ENCODE assay signal across 20 cellular contexts in the genomic region with DNA sequence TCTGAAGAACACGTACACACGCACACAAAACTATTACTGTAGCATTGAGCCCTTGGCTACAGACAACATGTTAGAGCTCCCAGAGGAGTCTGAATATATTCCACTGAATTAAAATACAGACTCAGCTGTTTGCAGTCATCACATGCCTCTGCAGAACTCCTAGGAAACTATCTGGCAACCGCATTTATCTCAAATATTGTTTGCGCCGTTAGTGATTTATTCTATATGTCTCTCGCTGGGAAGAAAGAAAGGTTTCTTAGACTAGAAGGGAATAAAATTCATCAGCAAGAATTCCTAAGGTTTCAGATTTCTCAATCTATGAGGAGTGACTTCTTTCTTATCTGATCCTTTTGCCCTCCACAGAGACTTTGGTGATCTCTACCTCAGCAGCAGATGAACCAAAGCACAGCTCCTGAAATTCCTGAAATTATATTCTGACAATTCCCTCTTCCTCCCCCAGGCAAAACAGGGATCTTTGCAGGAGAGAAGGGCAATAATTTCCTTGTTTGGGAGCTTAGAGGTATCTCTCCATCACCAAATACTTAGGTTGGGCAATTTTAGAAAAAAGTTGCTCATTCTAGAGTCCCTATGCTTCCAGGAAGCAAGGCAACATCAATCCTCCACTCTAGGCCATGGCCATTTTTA.
"Had no signal": no experiment of that assay in that cellular context is flagged by ENCODE, and none has a peak within 500 bp of the region (broad histone marks: within the 10 kb centered on the region; RNA-seq: fewer than 3 reads in every experiment).

No MANE protein-coding gene starts in this region.

- H3K4me3 Mint-ChIP-seq: activated B cell treated with CpG ODN at 0.5 μM for 24 hours; activated CD8-positive, alpha-beta T cell treated with anti-CD3 and anti-CD28 coated beads for 36 hours; activated naive CD8-positive, alpha-beta T cell treated with anti-CD3 and anti-CD28 coated beads, Interleukin-2, amount 10 ng/mL, durations not matched to agents 7 days and 5 days; activated T-helper 17 cell treated with anti-CD3 and anti-CD28 coated beads, Interleukin-2, amount 50 U/mL, for 72 hours; immature natural killer cell; memory B cell; stimulated activated memory B cell treated with anti-CD40 and anti-IgM and Interleukin-4, amounts not matched to agents 10 μg/mL and 1 μg/mL and 100 μg/mL, for 72 hours; T-cell had no signal

- H3K27ac ChIP-seq: left ventricle myocardium inferior, right lobe of liver, thoracic aorta had no signal

- H3K36me3 Mint-ChIP-seq: activated naive CD8-positive, alpha-beta T cell treated with anti-CD3 and anti-CD28 coated beads, Interleukin-2, amount 10 ng/mL, durations not matched to agents 7 days and 5 days; immature natural killer cell; memory B cell; stimulated activated memory B cell treated with anti-CD40 and anti-IgM and Interleukin-4, amounts not matched to agents 10 μg/mL and 1 μg/mL and 100 μg/mL, for 72 hours; T-cell had no signal

- ATAC-seq: activated CD8-positive, alpha-beta T cell treated with anti-CD3 and anti-CD28 coated beads for 36 hours; activated T-helper 17 cell treated with anti-CD3 and anti-CD28 coated beads, Interleukin-2, amount 50 U/mL, for 72 hours; right lobe of liver; SK-N-SH treated with all-trans-retinoic acid at 6 μM for 48 hours; stimulated activated memory B cell treated with anti-CD40 and anti-IgM and Interleukin-4, amounts not matched to agents 10 μg/mL and 1 μg/mL and 100 μg/mL, for 72 hours; T-cell had no signal

- H3K4me3 ChIP-seq: left ventricle myocardium inferior, right lobe of liver, smooth muscle cell, thoracic aorta had no signal

- H3K9me3 Mint-ChIP-seq: activated B cell treated with CpG ODN at 0.5 μM for 24 hours; activated CD8-positive, alpha-beta T cell treated with anti-CD3 and anti-CD28 coated beads for 36 hours; activated naive CD8-positive, alpha-beta T cell treated with anti-CD3 and anti-CD28 coated beads, Interleukin-2, amount 10 ng/mL, durations not matched to agents 7 days and 5 days; activated T-helper 17 cell treated with anti-CD3 and anti-CD28 coated beads, Interleukin-2, amount 50 U/mL, for 72 hours; memory B cell; stimulated activated memory B cell treated with anti-CD40 and anti-IgM and Interleukin-4, amounts not matched to agents 10 μg/mL and 1 μg/mL and 100 μg/mL, for 72 hours; T-cell had no signal

- H3K27ac Mint-ChIP-seq: activated B cell treated with CpG ODN at 0.5 μM for 24 hours; activated CD8-positive, alpha-beta T cell treated with anti-CD3 and anti-CD28 coated beads for 36 hours; activated naive CD8-positive, alpha-beta T cell treated with anti-CD3 and anti-CD28 coated beads, Interleukin-2, amount 10 ng/mL, durations not matched to agents 7 days and 5 days; activated T-helper 17 cell treated with anti-CD3 and anti-CD28 coated beads, Interleukin-2, amount 50 U/mL, for 72 hours; immature natural killer cell; memory B cell; stimulated activated memory B cell treated with anti-CD40 and anti-IgM and Interleukin-4, amounts not matched to agents 10 μg/mL and 1 μg/mL and 100 μg/mL, for 72 hours; T-cell had no signal

- H3K27me3 ChIP-seq: right lobe of liver had no signal

- H3K4me1 ChIP-seq: right lobe of liver had no signal

- H3K4me1 Mint-ChIP-seq: activated B cell treated with CpG ODN at 0.5 μM for 24 hours; activated naive CD8-positive, alpha-beta T cell treated with anti-CD3 and anti-CD28 coated beads, Interleukin-2, amount 10 ng/mL, durations not matched to agents 7 days and 5 days; activated T-helper 17 cell treated with anti-CD3 and anti-CD28 coated beads, Interleukin-2, amount 50 U/mL, for 72 hours; immature natural killer cell; memory B cell; stimulated activated memory B cell treated with anti-CD40 and anti-IgM and Interleukin-4, amounts not matched to agents 10 μg/mL and 1 μg/mL and 100 μg/mL, for 72 hours; T-cell had no signal

- H3K4me2 ChIP-seq: smooth muscle cell had no signal

- H3K9me3 ChIP-seq: left ventricle myocardium inferior, right lobe of liver, thoracic aorta had no signal

- H3K27me3 Mint-ChIP-seq: activated B cell treated with CpG ODN at 0.5 μM for 24 hours; activated CD8-positive, alpha-beta T cell treated with anti-CD3 and anti-CD28 coated beads for 36 hours; activated T-helper 17 cell treated with anti-CD3 and anti-CD28 coated beads, Interleukin-2, amount 50 U/mL, for 72 hours; stimulated activated memory B cell treated with anti-CD40 and anti-IgM and Interleukin-4, amounts not matched to agents 10 μg/mL and 1 μg/mL and 100 μg/mL, for 72 hours; T-cell had no signal

- H3K36me3 ChIP-seq: right lobe of liver, thoracic aorta had no signal

- DNase-seq: activated B cell treated with CpG ODN at 0.5 μM for 24 hours; activated CD4-positive, alpha-beta T cell treated with anti-CD3 and anti-CD28 coated beads for 48 hours; activated CD8-positive, alpha-beta T cell treated with anti-CD3 and anti-CD28 coated beads for 36 hours; activated naive CD4-positive, alpha-beta T cell treated with Interleukin-2 at 50 U/mL for 16 hours; activated naive CD8-positive, alpha-beta T cell treated with anti-CD3 and anti-CD28 coated beads, Interleukin-2, amount 10 ng/mL, durations not matched to agents 7 days and 5 days; activated T-cell treated with anti-CD3 and anti-CD28 coated beads, Interleukin-2, amount 50 U/mL, for 1 hour; cerebellar nuclear complex; cortex of kidney; immature natural killer cell; kidney glomerular epithelial cell; left ventricle myocardium inferior; right lobe of liver; stimulated activated CD4-positive, alpha-beta T cell treated with anti-CD3 and anti-CD28 coated beads, Interleukin-4, amount 100 ng/mL, for 4 hours; T-cell had no signal
